28 cellular contexts compared by ENCODE assay signal in genomic region chr3:77296527-77296926, GRCh38.
A peak's percentile ranks its signal among the peaks of the same experiment; 100 is the strongest.
DNase-seq lines count a peak whose midpoint lies in the region; ATAC-seq, FAIRE-seq and TF ChIP-seq lines count a peak whose summit lies in the region.
"Had no signal": no experiment of that assay in that cellular context is flagged by ENCODE, and none has a peak within 500 bp of the region (broad histone marks: within the 10 kb centered on the region; RNA-seq: fewer than 3 reads in every experiment).

No MANE protein-coding gene starts in this region.

- no peaks in the 10 kb centered on the region for H3K79me2 ChIP-seq in K562 (ENCODE audit: control insufficient read depth, insufficient read depth, low read length)

- peak; percentile 1 for DNase-seq in Daoy (ENCODE audit: low read depth)
- peak; percentile 2 for DNase-seq in NB4 (ENCODE audit: low read depth)
- peak; percentile 4 to 27 (median 5) for DNase-seq in K562 (ENCODE audit: extremely low read depth in 1 of 4, low spot score in 3 of 4)
- DNase-seq in kidney tubule cell (ENCODE audit: low spot score) = peak; percentile 31
- DNase-seq in C1 segment of cervical spinal cord (lab: John Stamatoyannopoulos, UW) = no peak
- DNase-seq in NK-92 treated with Interleukin-12 subunit alpha and Interleukin-12 subunit beta, amount 100 ng/mL, for 24 hours (lab: John Stamatoyannopoulos, UW) = no peak
- no peak for DNase-seq in GOT3 (lab: John Stamatoyannopoulos, UW)
- DNase-seq in prostate gland (ENCODE audit: low spot score) = no peak
- DNase-seq: activated CD4-positive, alpha-beta T cell treated with anti-CD3 and anti-CD28 coated beads, Interleukin-2, amount 50 U/mL, for 48 hours; activated CD4-positive, CD25-positive, alpha-beta regulatory T cell; activated CD8-positive, alpha-beta memory T cell treated with anti-CD3 and anti-CD28 coated beads, Interleukin-2, amount 50 U/mL, for 4 hours; Calu3; dorsolateral prefrontal cortex; heart left ventricle; left ventricle myocardium inferior; NCI-H1694; NCI-H526; retina; SHP77; stimulated activated CD4-positive, alpha-beta T cell treated with anti-CD3 and anti-CD28 coated beads, Interleukin-2, amount 100 ng/mL, for 24 hours; T1000; upper lobe of right lung had no signal

- no peak overlapping the region for H3K4me3 ChIP-seq in NB4 (ENCODE audit: low read depth, low read length)
- H3K4me3 ChIP-seq in K562 = no peak overlapping the region
- H3K4me3 ChIP-seq in prostate gland = no peak overlapping the region
- H3K4me3 ChIP-seq: ascending aorta, dorsolateral prefrontal cortex, heart left ventricle, left ventricle myocardium inferior, smooth muscle cell, upper lobe of right lung had no signal

- no peak overlapping the region for H3K9ac ChIP-seq in K562 (ENCODE audit: insufficient read depth in 1 of 2, low read depth in 2 of 2, low read length in 2 of 2)

- H3K4me2 ChIP-seq in K562 (ENCODE audit: insufficient read depth, low read length) = no peak overlapping the region
- H3K4me2 ChIP-seq: smooth muscle cell had no signal

- 0% methylated on average over 4 of the region's 5 CpGs for WGBS in K562 (ENCODE audit: insufficient coverage, low coverage, missing lambda C conversion rate)
- WGBS in prostate gland = 87% methylated on average over 5 of the region's 5 CpGs

- no peaks in the 10 kb centered on the region for H3K9me3 ChIP-seq in K562 (replicated peaks; ENCODE audit: control insufficient read depth, insufficient read depth, low read depth, low read length)
- no peaks in the 10 kb centered on the region for H3K9me3 ChIP-seq in prostate gland
- H3K9me3 ChIP-seq: ascending aorta, heart left ventricle, left ventricle myocardium inferior, upper lobe of right lung had no signal

- CTCF ChIA-PET in K562 (lab: Yijun Ruan, JAX; ENCODE audit: low intra/inter-chr PET ratio) = no interaction called here

- no peaks in the 10 kb centered on the region for H4K20me1 ChIP-seq in K562 (replicated peaks; ENCODE audit: control insufficient read depth, insufficient read depth, low read length)

- no peak for TF ChIP-seq POLR2A in NB4 (IDR thresholded peaks at IDR 0.05; ENCODE audit: extremely low read depth, insufficient read length)
- no peak for TF ChIP-seq POLR2A in K562 (conservative IDR thresholded peaks at IDR 0.05)
- no peak for TF ChIP-seq POLR2A in prostate gland (IDR thresholded peaks at IDR 0.05)

- no peak; the same call in 2 of the 3 replicates for ATAC-seq in K562
- ATAC-seq: activated T-helper 17 cell treated with anti-CD3 and anti-CD28 coated beads, Interleukin-2, amount 50 U/mL, for 72 hours; heart left ventricle; natural killer cell treated with Interleukin-12 subunit alpha and Interleukin-12 subunit beta and Interleukin-15 and Interleukin-18, amount 100 ng/mL, for 72 hours; upper lobe of right lung had no signal

- no TSS peak for BruUV-seq in K562 (replicated peaks; lab: Mats Ljungman, UMichigan)

- peak; percentile 26 for FAIRE-seq in K562 (lab: Jason Lieb, UNC)
- FAIRE-seq: endothelial cell of umbilical vein had no signal

- H2AFZ ChIP-seq in K562 (ENCODE audit: low read depth, low read length) = no peak overlapping the region

- H3K4me1 ChIP-seq in K562 (replicated peaks in 1 of 2; ENCODE audit: control insufficient read depth in 2 of 2, insufficient read depth in 2 of 2, low read length in 2 of 2) (no peaks in the 10 kb centered on the region), prostate gland (replicated peaks) (no peaks in the 10 kb centered on the region)
- H3K4me1 ChIP-seq: ascending aorta, heart left ventricle, upper lobe of right lung had no signal

- TF ChIP-seq CTCF in NB4 (IDR thresholded peaks at IDR 0.05; ENCODE audit: low read depth, low read length) (no peak), K562 (IDR thresholded peaks at IDR 0.05 in 2 of 3, conservative IDR thresholded peaks at IDR 0.05 in 1 of 3; ENCODE audit: insufficient read depth in 2 of 3, low read depth in 1 of 3, low read length in 3 of 3) (no peak), prostate gland (IDR thresholded peaks at IDR 0.05) (no peak)

- POLR2A ChIA-PET in K562 (lab: Yijun Ruan, JAX) = no interaction called here

- H3K27me3 ChIP-seq in K562 (ENCODE audit: control insufficient read depth in 2 of 2, insufficient read depth in 2 of 2, low read length in 2 of 2) (no peaks in the 10 kb centered on the region), prostate gland (replicated peaks; ENCODE audit: insufficient read depth) (no peaks in the 10 kb centered on the region)
- H3K27me3 ChIP-seq: ascending aorta, dorsolateral prefrontal cortex, heart left ventricle, upper lobe of right lung had no signal

- TF ChIP-seq RAD21 in K562 (CRISPR knock-in tag; conservative IDR thresholded peaks at IDR 0.05 in 1 of 2, IDR thresholded peaks at IDR 0.05 in 1 of 2) = no peak

- intact Hi-C loops in K562 (cut with micrococcal nuclease) (no loop called here), prostate gland (cut with DNase I) (no loop called here)

- H3K36me3 ChIP-seq in K562 (ENCODE audit: control insufficient read depth, insufficient read depth, low read length) (no peaks in the 10 kb centered on the region), prostate gland (no peaks in the 10 kb centered on the region)
- H3K36me3 ChIP-seq: ascending aorta, heart left ventricle, left ventricle myocardium inferior, upper lobe of right lung had no signal

- no peak overlapping the region for H3K27ac ChIP-seq in K562 (ENCODE audit: extremely low read depth, low read depth, low read length)
- H3K27ac ChIP-seq in prostate gland = no peak overlapping the region
- H3K27ac ChIP-seq: ascending aorta, C4-2B, dorsolateral prefrontal cortex, heart left ventricle, left ventricle myocardium inferior, upper lobe of right lung had no signal

- no peaks in the 10 kb centered on the region for H3K9me1 ChIP-seq in K562 (ENCODE audit: control insufficient read depth, insufficient read depth, low read length)

- in situ Hi-C loops in K562 (cut with MboI) = no loop called here

- no peak for TF ChIP-seq EP300 in K562 (IDR thresholded peaks at IDR 0.05; ENCODE audit: low read length)

TF ChIP-seq in K562, 482 proteins besides CTCF, POLR2A, EP300 and RAD21:
- TF ChIP-seq SP2 (IDR thresholded peaks at IDR 0.05; ENCODE audit: extremely low read depth, low read depth, low read length, poor library complexity, severe bottlenecking) = no peak
- no peak for TF ChIP-seq SRSF9 (IDR thresholded peaks at IDR 0.05; ENCODE audit: borderline replicate concordance, low read depth, low read length)
- no peak for TF ChIP-seq RBM22 (IDR thresholded peaks at IDR 0.05; ENCODE audit: low read depth, low read length, poor library complexity, severe bottlenecking)
- TF ChIP-seq NEUROD1 (IDR thresholded peaks at IDR 0.05; ENCODE audit: borderline replicate concordance, low read depth, low read length, partially characterized antibody) = no peak
- no peak for TF ChIP-seq TOE1 (IDR thresholded peaks at IDR 0.05; ENCODE audit: borderline replicate concordance)
- no peak for TF ChIP-seq TOE1 (CRISPR knock-in tag; IDR thresholded peaks at IDR 0.05; ENCODE audit: borderline replicate concordance, low read depth)
- TF ChIP-seq GTF2B (IDR thresholded peaks at IDR 0.05; ENCODE audit: extremely low read depth, insufficient read length) = no peak
- no peak for TF ChIP-seq ZNF121 (CRISPR knock-in tag; conservative IDR thresholded peaks at IDR 0.05)
- no peak for TF ChIP-seq ESRRA (IDR thresholded peaks at IDR 0.05; ENCODE audit: borderline replicate concordance, low read depth)
TF ChIP-seq in K562: peak in this region for 0.

Comparison
In these comparisons a context has a peak if more than half of its experiments do, and no peak if none do; other contexts are left out.
1. DNase-seq: peak in Daoy (single experiment), NB4 (single experiment), K562 (4 of 4) and kidney tubule cell (single experiment); none in C1 segment of cervical spinal cord (0 of 14), NK-92 treated with Interleukin-12 subunit alpha and Interleukin-12 subunit beta, amount 100 ng/mL, for 24 hours (single experiment), GOT3 (single experiment) and prostate gland (single experiment).